Comparison of ENCODE assay signal across 18 cellular contexts in genomic region chr2:197219636-197220035, GRCh38.
DNase-seq lines count a peak whose midpoint lies in the region; ATAC-seq and TF ChIP-seq lines count a peak whose summit lies in the region.
"Had no signal": no experiment of that assay in that cellular context is flagged by ENCODE, and none has a peak within 500 bp of the region (broad histone marks: within the 10 kb centered on the region; RNA-seq: fewer than 3 reads in every experiment).

No MANE protein-coding gene starts in this region.

- DNase-seq in activated naive CD4-positive, alpha-beta T cell treated with anti-CD3 and anti-CD28 coated beads, Interleukin-2, amount 10 ng/mL, durations not matched to agents 7 days and 5 days, result no peak
- no peak for DNase-seq in CD4-positive, alpha-beta memory T cell
- no peak for DNase-seq in activated B cell treated with CpG ODN at 0.5 μM for 24 hours
- no peak for DNase-seq in memory B cell (ENCODE audit: low spot score in 2 of 2)
- DNase-seq in T-helper 9 cell, result no peak
- DNase-seq in mesothelial cell of epicardium (ENCODE audit: low spot score in 2 of 2, unreplicated experiment in 2 of 2), result no peak
- no peak for DNase-seq in DMS153 treated with DMSO at 0.1 percent for 48 hours (lab: John Stamatoyannopoulos, UW; ENCODE audit: unreplicated experiment)
- DNase-seq: ACHN, DMS79, HCEC 1CT, IMR-90, Kasumi-1, NCI-H1417, NCI-H1930, NCI-H2227 treated with DMSO at 0.1 percent for 48 hours had no signal

- no peaks in the 10 kb centered on the region for H3K27me3 ChIP-seq in CD4-positive, alpha-beta memory T cell (ENCODE audit: insufficient read depth, low read length)
- H3K27me3 ChIP-seq: SJSA1 had no signal

- H3K4me1 ChIP-seq in CD4-positive, alpha-beta memory T cell (ENCODE audit: insufficient read depth, low read length), result peaks cover 90% of the 10 kb centered on the region

- no peak for TF ChIP-seq CTCF in activated B cell treated with CpG ODN at 0.5 μM for 24 hours (IDR thresholded peaks at IDR 0.05)
- TF ChIP-seq CTCF in mesothelial cell of epicardium (IDR thresholded peaks at IDR 0.05; ENCODE audit: unreplicated experiment), result no peak

- no peaks in the 10 kb centered on the region for H3K9me3 ChIP-seq in CD4-positive, alpha-beta memory T cell (ENCODE audit: control insufficient read depth in 1 of 2, low read length in 2 of 2)
- H3K9me3 ChIP-seq: SJSA1 had no signal

- H3K36me3 ChIP-seq in CD4-positive, alpha-beta memory T cell (ENCODE audit: insufficient read depth, low read length), result no peaks in the 10 kb centered on the region
- H3K36me3 ChIP-seq: SJSA1 had no signal

- CTCF ChIA-PET in activated naive CD4-positive, alpha-beta T cell treated with anti-CD3 and anti-CD28 coated beads, Interleukin-2, amount 10 ng/mL, durations not matched to agents 7 days and 5 days (lab: Charles Lee), result no interaction called here
- CTCF ChIA-PET in CD4-positive, alpha-beta memory T cell (lab: Charles Lee; ENCODE audit: partially characterized antibody), result interaction anchor here (0.7 to 3.4 kb wide), 3 partner anchors 10 to 90 kb away, joined by 3 to 12 read pairs (median 4); no protein-coding TSS in a partner anchor
- CTCF ChIA-PET in activated B cell treated with CpG ODN at 0.5 μM for 24 hours (lab: Charles Lee), result interaction anchor here (2.3 kb wide), 1 partner anchor 91 kb away, joined by 12 read pairs; the partner anchor contains the start of gene ANKRD44

- H3K4me3 Mint-ChIP-seq in activated naive CD4-positive, alpha-beta T cell treated with anti-CD3 and anti-CD28 coated beads, Interleukin-2, amount 50 U/mL, for 24 hours, result no peak overlapping the region
- no peak overlapping the region for H3K4me3 Mint-ChIP-seq in activated naive CD4-positive, alpha-beta T cell treated with anti-CD3 and anti-CD28 coated beads, Interleukin-2, amount 10 ng/mL, durations not matched to agents 7 days and 5 days
- H3K4me3 Mint-ChIP-seq in CD4-positive, alpha-beta memory T cell, result no peak overlapping the region
- H3K4me3 Mint-ChIP-seq in activated B cell treated with CpG ODN at 0.5 μM for 24 hours, result no peak overlapping the region
- no peak overlapping the region for H3K4me3 Mint-ChIP-seq in memory B cell
- no peak overlapping the region for H3K4me3 Mint-ChIP-seq in mesothelial cell of epicardium

- H3K9me3 Mint-ChIP-seq in activated naive CD4-positive, alpha-beta T cell treated with anti-CD3 and anti-CD28 coated beads, Interleukin-2, amount 50 U/mL, for 24 hours, result no peaks in the 10 kb centered on the region
- H3K9me3 Mint-ChIP-seq in activated naive CD4-positive, alpha-beta T cell treated with anti-CD3 and anti-CD28 coated beads, Interleukin-2, amount 10 ng/mL, durations not matched to agents 7 days and 5 days, result no peaks in the 10 kb centered on the region
- H3K9me3 Mint-ChIP-seq in CD4-positive, alpha-beta memory T cell, result peaks cover 0 to 3% (median 0%) of the 10 kb centered on the region in 8 donors
- H3K9me3 Mint-ChIP-seq in activated B cell treated with CpG ODN at 0.5 μM for 24 hours (no peaks in the 10 kb centered on the region), memory B cell (no peaks in the 10 kb centered on the region), mesothelial cell of epicardium (no peaks in the 10 kb centered on the region)

- no peak for ATAC-seq in activated B cell treated with CpG ODN at 0.5 μM for 24 hours (ENCODE audit: low read depth)
- ATAC-seq in memory B cell (ENCODE audit: low read depth), result no peak

- H3K4me1 Mint-ChIP-seq in activated naive CD4-positive, alpha-beta T cell treated with anti-CD3 and anti-CD28 coated beads, Interleukin-2, amount 50 U/mL, for 24 hours, result peaks cover 87% of the 10 kb centered on the region
- H3K4me1 Mint-ChIP-seq in activated naive CD4-positive, alpha-beta T cell treated with anti-CD3 and anti-CD28 coated beads, Interleukin-2, amount 10 ng/mL, durations not matched to agents 7 days and 5 days, result peaks cover 76% of the 10 kb centered on the region
- peaks cover 58 to 88% (median 75%) of the 10 kb centered on the region in 4 donors for H3K4me1 Mint-ChIP-seq in CD4-positive, alpha-beta memory T cell
- peaks cover 87% of the 10 kb centered on the region for H3K4me1 Mint-ChIP-seq in activated B cell treated with CpG ODN at 0.5 μM for 24 hours
- peaks cover 50% of the 10 kb centered on the region for H3K4me1 Mint-ChIP-seq in memory B cell
- peaks cover 10% of the 10 kb centered on the region for H3K4me1 Mint-ChIP-seq in mesothelial cell of epicardium

- H3K27ac Mint-ChIP-seq in activated naive CD4-positive, alpha-beta T cell treated with anti-CD3 and anti-CD28 coated beads, Interleukin-2, amount 50 U/mL, for 24 hours, result peak overlapping the region; percentile 76
- H3K27ac Mint-ChIP-seq in activated naive CD4-positive, alpha-beta T cell treated with anti-CD3 and anti-CD28 coated beads, Interleukin-2, amount 10 ng/mL, durations not matched to agents 7 days and 5 days, result no peak overlapping the region
- H3K27ac Mint-ChIP-seq in CD4-positive, alpha-beta memory T cell, result peak overlapping the region in 4 of 7 donors; percentile 46 to 88 (median 68)
- H3K27ac Mint-ChIP-seq in activated B cell treated with CpG ODN at 0.5 μM for 24 hours (peak overlapping the region; percentile 98), memory B cell (peak overlapping the region; percentile 98), mesothelial cell of epicardium (no peak overlapping the region)

- no peak overlapping the region for H3K4me3 ChIP-seq in CD4-positive, alpha-beta memory T cell (ENCODE audit: low read length in 2 of 2)
- H3K4me3 ChIP-seq: SJSA1 had no signal

- POLR2A ChIA-PET in CD4-positive, alpha-beta memory T cell (lab: Charles Lee; ENCODE audit: partially characterized antibody), result interaction anchor here (3.4 to 55.3 kb wide), 4 partner anchors 11 to 83 kb away, joined by 10 to 1394 read pairs (median 1230); partner anchors contain the start of gene ANKRD44
- POLR2A ChIA-PET in activated B cell treated with CpG ODN at 0.5 μM for 24 hours (lab: Charles Lee), result interaction anchor here (0.6 to 2.5 kb wide), 4 partner anchors 18 to 104 kb away, joined by 3 to 6 read pairs (median 4); no protein-coding TSS in a partner anchor

- intact Hi-C loops in CD4-positive, alpha-beta memory T cell (cut with micrococcal nuclease), result loop anchor here (2.0 kb wide), 1 partner anchor 13 kb away; no protein-coding TSS in a partner anchor
- intact Hi-C loops in activated B cell treated with CpG ODN at 0.5 μM for 24 hours (cut with micrococcal nuclease), result loop anchor here (10.0 kb wide), 1 partner anchor 1045 kb away; the partner anchor contains the start of gene STK17B

- peaks cover 4% of the 10 kb centered on the region for H3K36me3 Mint-ChIP-seq in activated naive CD4-positive, alpha-beta T cell treated with anti-CD3 and anti-CD28 coated beads, Interleukin-2, amount 50 U/mL, for 24 hours
- H3K36me3 Mint-ChIP-seq in activated naive CD4-positive, alpha-beta T cell treated with anti-CD3 and anti-CD28 coated beads, Interleukin-2, amount 10 ng/mL, durations not matched to agents 7 days and 5 days, result peaks cover 43% of the 10 kb centered on the region
- peaks cover 14 to 42% of the 10 kb centered on the region in 2 donors for H3K36me3 Mint-ChIP-seq in CD4-positive, alpha-beta memory T cell
- H3K36me3 Mint-ChIP-seq in activated B cell treated with CpG ODN at 0.5 μM for 24 hours (ENCODE audit: low read depth) (peaks cover 20% of the 10 kb centered on the region), memory B cell (peaks cover 13% of the 10 kb centered on the region), mesothelial cell of epicardium (no peaks in the 10 kb centered on the region)

- no peak overlapping the region for H3K27ac ChIP-seq in CD4-positive, alpha-beta memory T cell (ENCODE audit: low read depth, low read length)
- H3K27ac ChIP-seq: RWPE1, SJSA1 had no signal

- no peaks in the 10 kb centered on the region for H3K27me3 Mint-ChIP-seq in activated naive CD4-positive, alpha-beta T cell treated with anti-CD3 and anti-CD28 coated beads, Interleukin-2, amount 50 U/mL, for 24 hours
- H3K27me3 Mint-ChIP-seq in activated naive CD4-positive, alpha-beta T cell treated with anti-CD3 and anti-CD28 coated beads, Interleukin-2, amount 10 ng/mL, durations not matched to agents 7 days and 5 days, result no peaks in the 10 kb centered on the region
- no peaks in the 10 kb centered on the region for H3K27me3 Mint-ChIP-seq in CD4-positive, alpha-beta memory T cell
- H3K27me3 Mint-ChIP-seq in activated B cell treated with CpG ODN at 0.5 μM for 24 hours (no peaks in the 10 kb centered on the region), memory B cell (no peaks in the 10 kb centered on the region), mesothelial cell of epicardium (ENCODE audit: low read depth) (peaks cover 11% of the 10 kb centered on the region)

Comparison
In these comparisons a context has a peak if more than half of its experiments do, and no peak if none do; other contexts are left out.
1. H3K27ac Mint-ChIP-seq: peak in activated naive CD4-positive, alpha-beta T cell treated with anti-CD3 and anti-CD28 coated beads, Interleukin-2, amount 50 U/mL, for 24 hours (single experiment), CD4-positive, alpha-beta memory T cell (4 of 7), activated B cell treated with CpG ODN at 0.5 μM for 24 hours (single experiment) and memory B cell (single experiment); none in activated naive CD4-positive, alpha-beta T cell treated with anti-CD3 and anti-CD28 coated beads, Interleukin-2, amount 10 ng/mL, durations not matched to agents 7 days and 5 days (single experiment) and mesothelial cell of epicardium (single experiment).